In genomic region chr5:123755587-123756324, GRCh38 we compare ENCODE assay signal across 14 cellular contexts.
A peak's percentile ranks its signal among the peaks of the same experiment; 100 is the strongest.
DNase-seq lines count a peak whose midpoint lies in the region; ATAC-seq and TF ChIP-seq lines count a peak whose summit lies in the region.
"Had no signal": no experiment of that assay in that cellular context is flagged by ENCODE, and none has a peak within 500 bp of the region (broad histone marks: within the 10 kb centered on the region; RNA-seq: fewer than 3 reads in every experiment).

No MANE protein-coding gene starts in this region.

- TF ChIP-seq POLR2A in spleen (IDR thresholded peaks at IDR 0.05): no peak

- ATAC-seq in HG03139 (IDR thresholded peaks at IDR 0.05; ENCODE audit: unreplicated experiment): no peak
- ATAC-seq: activated T-helper 17 cell treated with anti-CD3 and anti-CD28 coated beads, Interleukin-2, amount 50 U/mL, for 72 hours had no signal

- no peak overlapping the region for H3K9ac ChIP-seq in adipocyte (ENCODE audit: low read length)

- peak overlapping the region; percentile 78 for H2AFZ ChIP-seq in neuron (ENCODE audit: low read depth, low read length)

- H3K36me3 ChIP-seq in adipocyte (ENCODE audit: control insufficient read depth, insufficient read depth, low read length, severe bottlenecking) (no peaks in the 10 kb centered on the region), neuron (ENCODE audit: insufficient read depth, low read length) (no peaks in the 10 kb centered on the region), spleen (no peaks in the 10 kb centered on the region)
- H3K36me3 ChIP-seq: neutrophil had no signal

- TF ChIP-seq CTCF in foreskin fibroblast (IDR thresholded peaks at IDR 0.05; ENCODE audit: low read depth, low read length) (no peak), spleen (IDR thresholded peaks at IDR 0.05 in 8 of 11, conservative IDR thresholded peaks at IDR 0.05 in 3 of 11) (no peak)

- H3K4me1 ChIP-seq in adipocyte (ENCODE audit: control insufficient read depth, insufficient read depth, low read length): peaks cover 40% of the 10 kb centered on the region
- peaks cover 52% of the 10 kb centered on the region for H3K4me1 ChIP-seq in neuron (ENCODE audit: insufficient read depth, low read length)
- no peaks in the 10 kb centered on the region for H3K4me1 ChIP-seq in spleen

- DNase-seq in EH (ENCODE audit: low read depth) (peak; percentile 91), adipocyte (ENCODE audit: low read depth) (peak; percentile 46), foreskin fibroblast (peak; percentile 78 to 83), SIG-M5 (lab: John Stamatoyannopoulos, UW) (no peak), NCI-H510A treated with DMSO at 0.1 percent for 48 hours (lab: John Stamatoyannopoulos, UW) (no peak), spleen (no peak)
- DNase-seq: activated CD4-positive, alpha-beta T cell treated with anti-CD3 and anti-CD28 coated beads, Interleukin-2, amount 10 ng/mL, durations not matched to agents 7 days and 5 days; CD4-positive, CD25-positive, alpha-beta regulatory T cell; dermis blood vessel endothelial cell; stimulated activated CD4-positive, alpha-beta T cell treated with anti-CD3 and anti-CD28 coated beads, Interleukin-2, amount 100 ng/mL, for 24 hours had no signal

- peaks cover 3% of the 10 kb centered on the region for H3K9me3 ChIP-seq in adipocyte (ENCODE audit: control insufficient read depth, low read length)
- no peaks in the 10 kb centered on the region for H3K9me3 ChIP-seq in neuron (ENCODE audit: low read length)
- peaks cover 0 to 9% (median 0%) of the 10 kb centered on the region in 8 donors for H3K9me3 ChIP-seq in spleen
- H3K9me3 ChIP-seq: neutrophil had no signal

- H3K27ac ChIP-seq in spleen: no peak overlapping the region
- H3K27ac ChIP-seq: neutrophil had no signal

- intact Hi-C loops in spleen (cut with DNase I; ENCODE audit: low total_unique reads): no loop called here

- H3K4me3 ChIP-seq in adipocyte (ENCODE audit: low read length) (no peak overlapping the region), foreskin fibroblast (ENCODE audit: low read depth in 1 of 2, low read length in 2 of 2) (no peak overlapping the region), neuron (ENCODE audit: low read length) (peak overlapping the region; percentile 15), spleen (no peak overlapping the region)

- no peaks in the 10 kb centered on the region for H3K27me3 ChIP-seq in adipocyte (replicated peaks; ENCODE audit: control insufficient read depth, insufficient read depth, low read length)
- no peaks in the 10 kb centered on the region for H3K27me3 ChIP-seq in neuron (ENCODE audit: insufficient read depth, low read length)
- H3K27me3 ChIP-seq in spleen (replicated peaks in 1 of 7): no peaks in the 10 kb centered on the region
- H3K27me3 ChIP-seq: neutrophil had no signal

- WGBS in spleen, 5 donors: 57 to 77% (median 66%) methylated on average over 5 of the region's 5 CpGs

Comparison
In these comparisons a context has a peak if more than half of its experiments do, and no peak if none do; other contexts are left out.
1. DNase-seq: peak in EH (single experiment), adipocyte (single experiment) and foreskin fibroblast (2 of 2); none in SIG-M5 (single experiment), NCI-H510A treated with DMSO at 0.1 percent for 48 hours (single experiment) and spleen (single experiment).